Comparison of ENCODE assay signal across 1 cellular context in the genomic region with DNA sequence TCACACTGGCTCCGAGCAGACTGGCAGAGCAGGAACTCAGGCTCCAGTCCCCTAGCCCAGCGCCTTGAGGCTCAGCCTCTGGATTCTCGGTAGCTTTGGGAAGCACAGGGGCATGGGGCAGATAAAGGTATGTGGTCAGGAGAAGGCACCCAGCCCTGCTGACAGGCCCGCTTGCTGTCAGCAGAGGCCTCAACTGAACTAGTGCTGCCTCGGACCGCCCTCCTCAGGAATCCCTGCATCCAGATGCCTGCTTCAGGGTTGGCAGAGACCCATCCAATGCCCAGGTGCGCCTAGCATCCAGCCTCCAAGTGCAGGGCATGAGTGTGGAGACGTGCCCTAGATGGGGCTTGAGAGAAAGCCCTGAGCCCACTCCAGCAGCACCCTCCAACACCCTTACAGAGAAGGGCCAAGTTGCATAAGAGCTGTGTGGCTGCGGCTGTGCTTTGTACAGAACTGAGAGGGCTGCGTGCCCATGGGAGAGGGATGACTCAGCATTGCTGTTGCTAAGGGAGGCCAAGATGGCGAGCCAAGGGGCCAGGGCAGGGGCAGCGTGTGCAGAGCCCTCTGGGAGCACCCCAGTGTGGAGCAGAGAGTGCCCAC.
TF ChIP-seq lines count a peak whose summit lies in the region.

No MANE protein-coding gene starts in this region.

TF ChIP-seq in HepG2, 621 proteins besides CTCF, POLR2A, EP300 and RAD21 (continued from another document and continues in another):
- TF ChIP-seq, protein P1, sequence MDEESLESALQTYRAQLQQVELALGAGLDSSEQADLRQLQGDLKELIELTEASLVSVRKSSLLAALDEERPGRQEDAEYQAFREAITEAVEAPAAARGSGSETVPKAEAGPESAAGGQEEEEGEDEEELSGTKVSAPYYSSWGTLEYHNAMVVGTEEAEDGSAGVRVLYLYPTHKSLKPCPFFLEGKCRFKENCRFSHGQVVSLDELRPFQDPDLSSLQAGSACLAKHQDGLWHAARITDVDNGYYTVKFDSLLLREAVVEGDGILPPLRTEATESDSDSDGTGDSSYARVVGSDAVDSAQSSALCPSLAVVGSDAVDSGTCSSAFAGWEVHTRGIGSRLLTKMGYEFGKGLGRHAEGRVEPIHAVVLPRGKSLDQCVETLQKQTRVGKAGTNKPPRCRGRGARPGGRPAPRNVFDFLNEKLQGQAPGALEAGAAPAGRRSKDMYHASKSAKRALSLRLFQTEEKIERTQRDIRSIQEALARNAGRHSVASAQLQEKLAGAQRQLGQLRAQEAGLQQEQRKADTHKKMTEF (CRISPR knock-in tag; IDR thresholded peaks at IDR 0.05), result no peak
- no peak for TF ChIP-seq ZZZ3 (CRISPR knock-in tag; IDR thresholded peaks at IDR 0.05; ENCODE audit: borderline replicate concordance)
- no peak for TF ChIP-seq ZBTB3 (CRISPR knock-in tag; IDR thresholded peaks at IDR 0.05; ENCODE audit: borderline replicate concordance, low read depth)
- peak; percentile 53; the same call in 1 of the 2 replicates for TF ChIP-seq MAFF (IDR thresholded peaks at IDR 0.05; ENCODE audit: low read depth, low read length)
- no peak for TF ChIP-seq PHF8 (CRISPR knock-in tag; IDR thresholded peaks at IDR 0.05)
- TF ChIP-seq, protein P2, sequence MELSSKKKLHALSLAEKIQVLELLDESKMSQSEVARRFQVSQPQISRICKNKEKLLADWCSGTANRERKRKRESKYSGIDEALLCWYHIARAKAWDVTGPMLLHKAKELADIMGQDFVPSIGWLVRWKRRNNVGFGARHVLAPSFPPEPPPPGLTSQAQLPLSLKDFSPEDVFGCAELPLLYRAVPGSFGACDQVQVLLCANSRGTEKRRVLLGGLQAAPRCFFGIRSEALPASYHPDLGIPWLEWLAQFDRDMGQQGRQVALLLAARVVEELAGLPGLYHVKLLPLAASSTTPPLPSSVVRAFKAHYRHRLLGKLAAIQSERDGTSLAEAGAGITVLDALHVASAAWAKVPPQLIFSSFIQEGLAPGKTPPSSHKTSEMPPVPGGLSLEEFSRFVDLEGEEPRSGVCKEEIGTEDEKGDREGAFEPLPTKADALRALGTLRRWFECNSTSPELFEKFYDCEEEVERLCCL (CRISPR knock-in tag; IDR thresholded peaks at IDR 0.05; ENCODE audit: borderline replicate concordance), result no peak
- no peak for TF ChIP-seq ATF2 (CRISPR knock-in tag; IDR thresholded peaks at IDR 0.05)
- no peak for TF ChIP-seq BORCS8-MEF2B (CRISPR knock-in tag; IDR thresholded peaks at IDR 0.05)
- no peak for TF ChIP-seq PAX8 (CRISPR knock-in tag; IDR thresholded peaks at IDR 0.05; ENCODE audit: borderline replicate concordance)
- TF ChIP-seq ATF4 (CRISPR knock-in tag; IDR thresholded peaks at IDR 0.05), result no peak
- TF ChIP-seq, protein P3, sequence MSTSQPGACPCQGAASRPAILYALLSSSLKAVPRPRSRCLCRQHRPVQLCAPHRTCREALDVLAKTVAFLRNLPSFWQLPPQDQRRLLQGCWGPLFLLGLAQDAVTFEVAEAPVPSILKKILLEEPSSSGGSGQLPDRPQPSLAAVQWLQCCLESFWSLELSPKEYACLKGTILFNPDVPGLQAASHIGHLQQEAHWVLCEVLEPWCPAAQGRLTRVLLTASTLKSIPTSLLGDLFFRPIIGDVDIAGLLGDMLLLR (CRISPR knock-in tag; IDR thresholded peaks at IDR 0.05), result no peak
- TF ChIP-seq SP1 (IDR thresholded peaks at IDR 0.05), result no peak
- TF ChIP-seq SP1 (CRISPR knock-in tag; IDR thresholded peaks at IDR 0.05), result no peak
- no peak for TF ChIP-seq EEA1 (CRISPR knock-in tag; IDR thresholded peaks at IDR 0.05; ENCODE audit: borderline replicate concordance)
- no peak for TF ChIP-seq ASH2L (IDR thresholded peaks at IDR 0.05; ENCODE audit: insufficient read length, low read depth, low read length)
- TF ChIP-seq ZFP36 (IDR thresholded peaks at IDR 0.05; ENCODE audit: borderline replicate concordance, low read depth, low read length, partially characterized antibody), result no peak
- TF ChIP-seq, protein P4, sequence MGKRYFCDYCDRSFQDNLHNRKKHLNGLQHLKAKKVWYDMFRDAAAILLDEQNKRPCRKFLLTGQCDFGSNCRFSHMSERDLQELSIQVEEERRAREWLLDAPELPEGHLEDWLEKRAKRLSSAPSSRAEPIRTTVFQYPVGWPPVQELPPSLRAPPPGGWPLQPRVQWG (CRISPR knock-in tag; IDR thresholded peaks at IDR 0.05; ENCODE audit: borderline replicate concordance, low read depth), result no peak
- no peak for TF ChIP-seq ZSCAN12 (CRISPR knock-in tag; IDR thresholded peaks at IDR 0.05)
- TF ChIP-seq ZNF101 (CRISPR knock-in tag; IDR thresholded peaks at IDR 0.05; ENCODE audit: borderline replicate concordance, low read depth), result no peak
- TF ChIP-seq ZNF431 (CRISPR knock-in tag; IDR thresholded peaks at IDR 0.05; ENCODE audit: borderline replicate concordance, low read depth), result no peak
- 0 out of 2 replicates have a peak, but pooled peaks have one; percentile 31 for TF ChIP-seq ZNF383 (CRISPR knock-in tag; IDR thresholded peaks at IDR 0.05; ENCODE audit: borderline replicate concordance)
- TF ChIP-seq ZBTB40 (IDR thresholded peaks at IDR 0.05), result no peak
- no peak for TF ChIP-seq ZBTB40 (CRISPR knock-in tag; IDR thresholded peaks at IDR 0.05)
- TF ChIP-seq, protein P5, sequence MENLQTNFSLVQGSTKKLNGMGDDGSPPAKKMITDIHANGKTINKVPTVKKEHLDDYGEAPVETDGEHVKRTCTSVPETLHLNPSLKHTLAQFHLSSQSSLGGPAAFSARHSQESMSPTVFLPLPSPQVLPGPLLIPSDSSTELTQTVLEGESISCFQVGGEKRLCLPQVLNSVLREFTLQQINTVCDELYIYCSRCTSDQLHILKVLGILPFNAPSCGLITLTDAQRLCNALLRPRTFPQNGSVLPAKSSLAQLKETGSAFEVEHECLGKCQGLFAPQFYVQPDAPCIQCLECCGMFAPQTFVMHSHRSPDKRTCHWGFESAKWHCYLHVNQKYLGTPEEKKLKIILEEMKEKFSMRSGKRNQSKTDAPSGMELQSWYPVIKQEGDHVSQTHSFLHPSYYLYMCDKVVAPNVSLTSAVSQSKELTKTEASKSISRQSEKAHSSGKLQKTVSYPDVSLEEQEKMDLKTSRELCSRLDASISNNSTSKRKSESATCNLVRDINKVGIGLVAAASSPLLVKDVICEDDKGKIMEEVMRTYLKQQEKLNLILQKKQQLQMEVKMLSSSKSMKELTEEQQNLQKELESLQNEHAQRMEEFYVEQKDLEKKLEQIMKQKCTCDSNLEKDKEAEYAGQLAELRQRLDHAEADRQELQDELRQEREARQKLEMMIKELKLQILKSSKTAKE (CRISPR knock-in tag; IDR thresholded peaks at IDR 0.05; ENCODE audit: borderline replicate concordance), result no peak
- no peak for TF ChIP-seq ZNF280B (CRISPR knock-in tag; IDR thresholded peaks at IDR 0.05; ENCODE audit: borderline replicate concordance)
- TF ChIP-seq ARID3A (IDR thresholded peaks at IDR 0.05; ENCODE audit: low read depth, low read length), result no peak
- TF ChIP-seq NFIB (CRISPR knock-in tag; IDR thresholded peaks at IDR 0.05; ENCODE audit: borderline replicate concordance), result no peak
- no peak for TF ChIP-seq ARHGAP35 (CRISPR knock-in tag; IDR thresholded peaks at IDR 0.05; ENCODE audit: borderline replicate concordance)
